Comparison of ENCODE assay signal across 36 cellular contexts in the genomic region with DNA sequence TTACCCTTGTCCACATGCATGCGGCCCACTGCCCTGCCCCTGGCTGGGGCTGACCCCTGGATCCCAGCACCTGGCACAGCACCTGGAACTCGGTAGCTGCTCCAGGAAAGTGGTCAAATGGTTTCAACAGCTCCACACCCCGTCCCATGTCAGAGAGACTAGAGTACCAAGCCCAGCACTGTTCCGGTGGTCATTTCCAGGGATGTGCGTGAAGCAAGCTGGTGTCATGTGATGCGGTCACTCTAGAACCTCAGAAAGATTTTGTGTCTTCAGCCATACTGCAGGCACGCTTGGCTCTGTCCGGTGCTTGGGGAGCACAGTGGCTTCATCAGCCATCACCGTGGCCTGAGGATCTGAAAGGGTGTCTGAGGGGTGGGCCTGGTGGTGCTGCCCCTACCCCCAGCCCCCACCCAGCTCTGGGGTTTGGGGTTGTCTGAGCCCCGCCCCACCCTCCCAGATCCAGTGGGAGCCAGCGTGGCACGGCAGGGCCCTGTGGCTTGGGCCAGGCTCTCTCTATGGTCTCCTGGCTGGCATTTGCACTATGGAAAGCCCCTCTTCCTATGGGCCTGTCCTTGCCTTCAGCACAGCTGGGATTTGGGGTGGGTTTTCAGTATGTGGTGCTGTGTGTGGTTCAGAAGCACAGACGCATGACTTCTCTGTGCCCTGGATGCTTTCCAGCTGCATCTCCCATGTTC. TPM values are rescaled to one million over a fixed set of nuclear protein-coding genes. Genes with fewer than 3 reads are reported as not detected.
DNase-seq lines count a peak whose midpoint lies in the region; ATAC-seq, FAIRE-seq and TF ChIP-seq lines count a peak whose summit lies in the region.
"Had no signal": no experiment of that assay in that cellular context is flagged by ENCODE, and none has a peak within 500 bp of the region (broad histone marks: within the 10 kb centered on the region; RNA-seq: fewer than 3 reads in every experiment).

No MANE protein-coding gene starts in this region.

- H3K36me3 ChIP-seq in kidney (ENCODE audit: control insufficient read depth in 1 of 2, insufficient read depth in 2 of 2, low read length in 2 of 2) (no peaks in the 10 kb centered on the region), spleen (no peaks in the 10 kb centered on the region)
- H3K36me3 ChIP-seq: lower lobe of right lung, transverse colon had no signal

- no peak overlapping the region for H3K4me3 Mint-ChIP-seq in activated naive CD4-positive, alpha-beta T cell treated with anti-CD3 and anti-CD28 coated beads, Interleukin-2, amount 50 U/mL, for 24 hours
- H3K4me3 Mint-ChIP-seq in activated naive CD8-positive, alpha-beta T cell treated with anti-CD3 and anti-CD28 coated beads, Interleukin-2, amount 50 U/mL, for 24 hours, result peak overlapping the region; percentile 0
- H3K4me3 Mint-ChIP-seq in immature natural killer cell, result no peak overlapping the region
- H3K4me3 Mint-ChIP-seq: activated CD4-positive, alpha-beta T cell treated with anti-CD3 and anti-CD28 coated beads, Interleukin-2, amount 10 ng/mL, durations not matched to agents 24 days and 14 days; CD8-positive, alpha-beta memory T cell; GM23338; T-helper 2 cell treated with Interferon-gamma antibody and Interleukin-4, amounts not matched to agents 5 μg/mL and 100 μg/mL, for 36 hours had no signal

- H3K27me3 Mint-ChIP-seq in activated naive CD4-positive, alpha-beta T cell treated with anti-CD3 and anti-CD28 coated beads, Interleukin-2, amount 50 U/mL, for 24 hours, result no peaks in the 10 kb centered on the region
- no peaks in the 10 kb centered on the region for H3K27me3 Mint-ChIP-seq in activated naive CD8-positive, alpha-beta T cell treated with anti-CD3 and anti-CD28 coated beads, Interleukin-2, amount 50 U/mL, for 24 hours
- peaks cover 0 to 3% (median 2%) of the 10 kb centered on the region in 3 donors for H3K27me3 Mint-ChIP-seq in immature natural killer cell (ENCODE audit: low read depth in 3 of 3)
- H3K27me3 Mint-ChIP-seq: CD8-positive, alpha-beta memory T cell had no signal

- H3K27ac Mint-ChIP-seq in activated naive CD4-positive, alpha-beta T cell treated with anti-CD3 and anti-CD28 coated beads, Interleukin-2, amount 50 U/mL, for 24 hours, result peak overlapping the region; percentile 59
- peak overlapping the region; percentile 80 for H3K27ac Mint-ChIP-seq in activated naive CD8-positive, alpha-beta T cell treated with anti-CD3 and anti-CD28 coated beads, Interleukin-2, amount 50 U/mL, for 24 hours
- peak overlapping the region in 1 of 6 donors; percentile 6 for H3K27ac Mint-ChIP-seq in immature natural killer cell
- H3K27ac Mint-ChIP-seq: activated CD4-positive, alpha-beta T cell treated with anti-CD3 and anti-CD28 coated beads, Interleukin-2, amount 10 ng/mL, durations not matched to agents 24 days and 14 days; GM23338; T-helper 2 cell treated with Interferon-gamma antibody and Interleukin-4, amounts not matched to agents 5 μg/mL and 100 μg/mL, for 36 hours had no signal

- H3K4me3 ChIP-seq in kidney (ENCODE audit: low read length in 2 of 2) (no peak overlapping the region), spleen (no peak overlapping the region), lower leg skin (ENCODE audit: low read depth, poor library complexity, severe bottlenecking) (no peak overlapping the region)
- H3K4me3 ChIP-seq: coronary artery, GM23338, lower lobe of right lung, MG63, transverse colon had no signal

- H3K9me3 Mint-ChIP-seq in activated naive CD4-positive, alpha-beta T cell treated with anti-CD3 and anti-CD28 coated beads, Interleukin-2, amount 50 U/mL, for 24 hours, result no peaks in the 10 kb centered on the region
- no peaks in the 10 kb centered on the region for H3K9me3 Mint-ChIP-seq in activated naive CD8-positive, alpha-beta T cell treated with anti-CD3 and anti-CD28 coated beads, Interleukin-2, amount 50 U/mL, for 24 hours
- H3K9me3 Mint-ChIP-seq in immature natural killer cell, result peaks cover 0 to 2% (median 0%) of the 10 kb centered on the region in 6 donors
- H3K9me3 Mint-ChIP-seq: activated CD4-positive, alpha-beta T cell treated with anti-CD3 and anti-CD28 coated beads, Interleukin-2, amount 10 ng/mL, durations not matched to agents 24 days and 14 days; CD8-positive, alpha-beta memory T cell; T-helper 2 cell treated with Interferon-gamma antibody and Interleukin-4, amounts not matched to agents 5 μg/mL and 100 μg/mL, for 36 hours had no signal

- no peak for DNase-seq in activated naive CD4-positive, alpha-beta T cell treated with anti-CD3 and anti-CD28 coated beads, Interleukin-2, amount 50 U/mL, for 16 hours
- no peak for DNase-seq in activated naive CD8-positive, alpha-beta T cell treated with anti-CD3 and anti-CD28 coated beads, Interleukin-2, amount 50 U/mL, for 24 hours
- DNase-seq in kidney (peak; percentile 58), spleen (peak; percentile 61), lower leg skin (ENCODE audit: low spot score in 2 of 2) (no peak), hippocampal formation (lab: John Stamatoyannopoulos, UW) (no peak), immature natural killer cell (no peak)
- DNase-seq: activated CD4-positive, alpha-beta T cell treated with anti-CD3 and anti-CD28 coated beads, Interleukin-2, amount 10 ng/mL, durations not matched to agents 24 days and 14 days; activated naive CD4-positive, alpha-beta T cell treated with Interleukin-2 at 50 U/mL for 16 hours; activated T-cell treated with anti-CD3 and anti-CD28 coated beads, Interleukin-2, amount 50 U/mL, for 48 hours; CD8-positive, alpha-beta memory T cell; DMS 273 treated with DMSO at 0.1 percent for 48 hours; effector CD8-positive, alpha-beta T cell; lower lobe of right lung; MG63; NCI-H1105; NCI-H187; NCI-H2171; NCI-H510A; SIG-M5; small intestine; stimulated activated CD4-positive, alpha-beta T cell treated with anti-CD3 and anti-CD28 coated beads, Interleukin-1b, Interleukin-23, amount 100 ng/mL, for 48 hours; transverse colon had no signal

- WGBS in spleen, 5 donors, result 87 to 94% (median 92%) methylated on average over 12 to 13 of the region's 13 CpGs
- 86 to 91% methylated on average over 6 to 11 of the region's 13 CpGs for WGBS in lower leg skin, 2 donors

- no peak for ATAC-seq in activated naive CD8-positive, alpha-beta T cell treated with anti-CD3 and anti-CD28 coated beads, Interleukin-2, amount 50 U/mL, for 24 hours
- ATAC-seq: GM23338, lower lobe of right lung had no signal

- peaks cover 2% of the 10 kb centered on the region for H3K36me3 Mint-ChIP-seq in activated naive CD4-positive, alpha-beta T cell treated with anti-CD3 and anti-CD28 coated beads, Interleukin-2, amount 50 U/mL, for 24 hours
- peaks cover 8% of the 10 kb centered on the region for H3K36me3 Mint-ChIP-seq in activated naive CD8-positive, alpha-beta T cell treated with anti-CD3 and anti-CD28 coated beads, Interleukin-2, amount 50 U/mL, for 24 hours (ENCODE audit: low read depth)
- H3K36me3 Mint-ChIP-seq in immature natural killer cell, result peaks cover 0 to 3% (median 0%) of the 10 kb centered on the region in 3 donors

- intact Hi-C loops in kidney (cut with DNase I) (no loop called here), spleen (cut with DNase I; ENCODE audit: low total_unique reads) (no loop called here), lower leg skin (cut with DNase I; ENCODE audit: low total_unique reads) (no loop called here)

- H3K27ac ChIP-seq in kidney (ENCODE audit: low read depth in 2 of 2, low read length in 2 of 2), result no peak overlapping the region
- H3K27ac ChIP-seq in spleen, result no peak overlapping the region
- H3K27ac ChIP-seq: coronary artery, KMS-11, lower lobe of right lung, parathyroid adenoma, transverse colon had no signal

- no peak for TF ChIP-seq CTCF in kidney (IDR thresholded peaks at IDR 0.05; ENCODE audit: borderline replicate concordance, extremely low read depth, insufficient read depth)
- TF ChIP-seq CTCF in spleen (IDR thresholded peaks at IDR 0.05 in 8 of 11, conservative IDR thresholded peaks at IDR 0.05 in 3 of 11), result no peak
- no peak for TF ChIP-seq CTCF in lower leg skin (IDR thresholded peaks at IDR 0.05)

- no peak for TF ChIP-seq POLR2A in spleen (IDR thresholded peaks at IDR 0.05)
- no peak for TF ChIP-seq POLR2A in lower leg skin (IDR thresholded peaks at IDR 0.05)

- no peak for FAIRE-seq in kidney (lab: Jason Lieb, UNC)
- FAIRE-seq: GM18507, GM19239, RCC 7860, small intestine had no signal

- H3K4me1 ChIP-seq in kidney (ENCODE audit: control insufficient read depth in 1 of 2, insufficient read depth in 1 of 2, low read depth in 1 of 2, low read length in 2 of 2), result no peaks in the 10 kb centered on the region
- H3K4me1 ChIP-seq in spleen, result peaks cover 0 to 20% (median 5%) of the 10 kb centered on the region in 6 donors
- H3K4me1 ChIP-seq: lower lobe of right lung, parathyroid adenoma, transverse colon had no signal

- no peaks in the 10 kb centered on the region for H3K27me3 ChIP-seq in spleen (replicated peaks in 1 of 7)
- H3K27me3 ChIP-seq: MG63, transverse colon had no signal

- no peaks in the 10 kb centered on the region for H3K9me3 ChIP-seq in kidney (ENCODE audit: control insufficient read depth in 1 of 2, low read length in 2 of 2)
- H3K9me3 ChIP-seq in spleen, result no peaks in the 10 kb centered on the region
- H3K9me3 ChIP-seq: lower lobe of right lung, MG63, transverse colon had no signal

- H3K4me1 Mint-ChIP-seq in activated naive CD4-positive, alpha-beta T cell treated with anti-CD3 and anti-CD28 coated beads, Interleukin-2, amount 50 U/mL, for 24 hours, result peaks cover 89% of the 10 kb centered on the region
- H3K4me1 Mint-ChIP-seq in activated naive CD8-positive, alpha-beta T cell treated with anti-CD3 and anti-CD28 coated beads, Interleukin-2, amount 50 U/mL, for 24 hours, result peaks cover 91% of the 10 kb centered on the region
- H3K4me1 Mint-ChIP-seq in immature natural killer cell, result peaks cover 48 to 63% of the 10 kb centered on the region in 2 donors

- no peak overlapping the region for H3K9ac ChIP-seq in kidney (ENCODE audit: low read length in 2 of 2)
- H3K9ac ChIP-seq: KMS-11, parathyroid adenoma had no signal

RNA-seq across cellular contexts. Expression of a gene that starts 15.3 kb away (rescaled TPM):
- total RNA-seq in kidney, result 6.1 TPM
- polyA plus RNA-seq in kidney (ENCODE audit: insufficient read depth, low read depth, low replicate concordance), result 1.0 TPM
- total RNA-seq in spleen, result 10 to 100 TPM; 15.5 to 33.8 (median 19.2) TPM
- 1 to 10 TPM; 5.8 to 6.6 (median 6.4) TPM for polyA plus RNA-seq in spleen
- 1 to 10 TPM in 3 of 4 donors, under 1 TPM in 1; 0.80 to 1.9 (median 1.6) TPM for total RNA-seq in lower leg skin
- polyA plus RNA-seq in immature natural killer cell, result 10 to 100 TPM; 24.4 to 68.7 (median 25.4) TPM

RNA-seq across cellular contexts. Expression of a gene that starts 52.6 kb away (rescaled TPM):
- total RNA-seq in kidney, result not detected
- polyA plus RNA-seq in kidney (ENCODE audit: insufficient read depth, low read depth, low replicate concordance), result not detected
- not detected for total RNA-seq in spleen
- polyA plus RNA-seq in spleen, result not detected
- total RNA-seq in lower leg skin, result not detected
- not detected for polyA plus RNA-seq in immature natural killer cell
- total RNA-seq: activated CD4-positive, alpha-beta T cell treated with anti-CD3 and anti-CD28 coated beads, Interleukin-2, amount 10 ng/mL, durations not matched to agents 24 days and 14 days; CD8-positive, alpha-beta memory T cell; GM23338; kidney epithelial cell; lower lobe of right lung; mononuclear cell; transverse colon had no signal
- polyA plus RNA-seq: CD8-positive, alpha-beta memory T cell; esophagus; neural cell; small intestine had no signal

Comparison
In these comparisons a context has a peak if more than half of its experiments do, and no peak if none do; other contexts are left out.
1. DNase-seq: peak in kidney (single experiment) and spleen (single experiment); none in activated naive CD4-positive, alpha-beta T cell treated with anti-CD3 and anti-CD28 coated beads, Interleukin-2, amount 50 U/mL, for 16 hours (single experiment), activated naive CD8-positive, alpha-beta T cell treated with anti-CD3 and anti-CD28 coated beads, Interleukin-2, amount 50 U/mL, for 24 hours (single experiment), lower leg skin (0 of 2), hippocampal formation (0 of 2) and immature natural killer cell (0 of 3).